In genomic region chr13:48304132-48304876, GRCh38 we compare ENCODE assay signal across 8 cellular contexts. TPM values are rescaled to one million over a fixed set of nuclear protein-coding genes. Genes with fewer than 3 reads are reported as not detected.
DNase-seq lines count a peak whose midpoint lies in the region; ATAC-seq lines count a peak whose summit lies in the region.

No MANE protein-coding gene starts in this region.

- under 1% methylated on average over 37 of the region's 37 CpGs for WGBS in thymus

- peak overlapping the region; percentile 94 to 97 (median 95) for H3K4me3 Mint-ChIP-seq in T-cell

- no peak for DNase-seq in activated CD4-positive, CD25-positive, alpha-beta regulatory T cell (lab: John Stamatoyannopoulos, UW)
- DNase-seq in HK-2 (ENCODE audit: unreplicated experiment) (peak; percentile 13), T-cell (peak in 7 of 34 experiments; percentile 4 to 41 (median 27)), lung microvascular endothelial cell (ENCODE audit: low read depth in 2 of 2) (peak; percentile 56 to 72)
- no peak for DNase-seq in effector memory CD4-positive, alpha-beta T cell

- CTCF ChIA-PET in T-cell (lab: Charles Lee), result interaction anchor here in 1 of 2 donors (0.7 kb wide), 1 partner anchor 83 kb away, joined by 3 read pairs; no protein-coding TSS in a partner anchor

- H3K27ac Mint-ChIP-seq in T-cell, result peak overlapping the region; percentile 95 to 97

- peaks cover 14% of the 10 kb centered on the region for H3K36me3 Mint-ChIP-seq in T-cell

- peaks cover 13% of the 10 kb centered on the region for H3K4me1 ChIP-seq in effector memory CD4-positive, alpha-beta T cell (ENCODE audit: control insufficient read depth, insufficient read depth, low read length, poor library complexity, severe bottlenecking)
- H3K4me1 ChIP-seq in thymus (ENCODE audit: control insufficient read depth, insufficient read depth, low read length), result peaks cover 16% of the 10 kb centered on the region

- H3K9me3 Mint-ChIP-seq in T-cell, result no peaks in the 10 kb centered on the region

- no peaks in the 10 kb centered on the region for H3K36me3 ChIP-seq in effector memory CD4-positive, alpha-beta T cell (ENCODE audit: control insufficient read depth, insufficient read depth, low read length)
- no peaks in the 10 kb centered on the region for H3K36me3 ChIP-seq in thymus (ENCODE audit: control insufficient read depth, insufficient read depth)

- no peaks in the 10 kb centered on the region for H3K27me3 Mint-ChIP-seq in T-cell

- H3K27ac ChIP-seq in effector memory CD4-positive, alpha-beta T cell (ENCODE audit: insufficient read depth, low read length, poor library complexity, severe bottlenecking), result peak overlapping the region; percentile 99
- peak overlapping the region; percentile 98 for H3K27ac ChIP-seq in thymus (ENCODE audit: low read depth)

- no peaks in the 10 kb centered on the region for H3K9me3 ChIP-seq in effector memory CD4-positive, alpha-beta T cell (ENCODE audit: control insufficient read depth, low read length)
- no peaks in the 10 kb centered on the region for H3K9me3 ChIP-seq in thymus (ENCODE audit: control insufficient read depth)

- peak overlapping the region; percentile 85 for H3K4me3 ChIP-seq in effector memory CD4-positive, alpha-beta T cell (ENCODE audit: insufficient read depth, low read depth, low read length, poor library complexity, severe bottlenecking)
- peak overlapping the region; percentile 77 for H3K4me3 ChIP-seq in thymus (ENCODE audit: low read length)

- POLR2A ChIA-PET in T-cell (lab: Charles Lee), result interaction anchor here (0.5 to 1.0 kb wide), 3 partner anchors 10 to 118 kb away, joined by 3 read pairs; no protein-coding TSS in a partner anchor

- H3K4me1 Mint-ChIP-seq in T-cell, result peaks cover 33 to 42% (median 35%) of the 10 kb centered on the region in 3 donors

- peak; percentile 15 to 47 for ATAC-seq in activated CD4-positive, CD25-positive, alpha-beta regulatory T cell treated with anti-CD3 and anti-CD28 coated beads, Interleukin-2, amount 50 U/mL, for 24 hours
- ATAC-seq in GM21423 (IDR thresholded peaks at IDR 0.05; ENCODE audit: unreplicated experiment), result peak; percentile 71
- peak in 3 of 4 experiments; percentile 6 to 15 (median 11) for ATAC-seq in T-cell (replicated peaks in 1 of 4)

- no peaks in the 10 kb centered on the region for H3K27me3 ChIP-seq in effector memory CD4-positive, alpha-beta T cell (replicated peaks; ENCODE audit: control insufficient read depth, insufficient read depth, low read length, poor library complexity, severe bottlenecking)
- no peaks in the 10 kb centered on the region for H3K27me3 ChIP-seq in thymus (ENCODE audit: control insufficient read depth, insufficient read depth)

RNA-seq across cellular contexts. Expression of gene RB1, which starts 0.8 kb away (rescaled TPM):
- total RNA-seq in T-cell, result 10 to 100 TPM; 17.8 to 26.6 (median 24.0) TPM
- 20.0 and 28.6 TPM in 2 replicates for total RNA-seq in lung microvascular endothelial cell
- polyA plus RNA-seq in thymus, result 30.2 TPM

Comparison
In these comparisons a context has a peak if more than half of its experiments do, and no peak if none do; other contexts are left out.
1. ATAC-seq: peak in every context shown above with its lines; median percentile 71 in GM21423; 31 in activated CD4-positive, CD25-positive, alpha-beta regulatory T cell treated with anti-CD3 and anti-CD28 coated beads, Interleukin-2, amount 50 U/mL, for 24 hours; 11 in T-cell.
2. DNase-seq: peak in HK-2 (single experiment) and lung microvascular endothelial cell (2 of 2); none in activated CD4-positive, CD25-positive, alpha-beta regulatory T cell (0 of 4) and effector memory CD4-positive, alpha-beta T cell (0 of 3).